Comparison of ENCODE assay signal across 7 cellular contexts in the genomic region with DNA sequence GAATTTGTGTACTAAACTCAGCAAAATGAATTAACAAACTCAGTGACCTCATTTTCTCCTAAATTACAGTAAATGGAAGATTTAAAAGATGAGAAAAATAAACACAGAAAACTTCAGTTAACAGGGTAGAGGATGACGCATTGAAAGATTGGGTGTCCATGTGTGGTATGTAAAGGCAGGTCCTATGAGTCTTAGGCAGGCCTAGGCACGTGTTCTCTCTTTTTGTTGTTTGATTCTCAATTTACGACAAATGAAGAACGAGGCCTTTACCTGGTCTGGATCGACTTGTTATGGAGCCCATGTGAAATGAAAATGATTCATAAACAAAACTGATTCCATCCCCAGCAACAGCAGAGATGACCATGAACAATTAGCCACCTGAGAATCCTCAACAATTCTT. TPM values are rescaled to one million over a fixed set of nuclear protein-coding genes. Genes with fewer than 3 reads are reported as not detected.
"Had no signal": no experiment of that assay in that cellular context is flagged by ENCODE, and none has a peak within 500 bp of the region (broad histone marks: within the 10 kb centered on the region; RNA-seq: fewer than 3 reads in every experiment).

No MANE protein-coding gene starts in this region.

RNA-seq across cellular contexts. Expression of gene RAB6C, which starts 37.2 kb away (rescaled TPM):
- total RNA-seq: naive thymus-derived CD4-positive, alpha-beta T cell; osteoblast; posterior vena cava; pulmonary artery endothelial cell; right atrium auricular region; upper lobe of right lung had no signal
- polyA plus RNA-seq: smooth muscle cell had no signal
